8 cellular contexts compared by ENCODE assay signal in genomic region chr7:72914756-72915525, GRCh38. TPM values are rescaled to one million over a fixed set of nuclear protein-coding genes. Genes with fewer than 3 reads are reported as not detected.
DNase-seq lines count a peak whose midpoint lies in the region; ATAC-seq, FAIRE-seq and TF ChIP-seq lines count a peak whose summit lies in the region.
"Not testable (repeated sequence)": the region's sequence is repeated elsewhere in the genome, so short reads cannot be mapped to it uniquely, and the experiment has no call there.

No MANE protein-coding gene starts in this region.

- not testable (repeated sequence) for H3K9me1 ChIP-seq in endothelial cell of umbilical vein (replicated peaks; ENCODE audit: control insufficient read depth, extremely low read depth, insufficient read depth, low read length)

- CTCF ChIA-PET in PC-9 (lab: Charles Lee), result interaction anchor here (0.7 to 1.1 kb wide), 2 partner anchors 87 to 345 kb away, joined by 3 to 6 read pairs; partner anchors contain the start of gene TYW1B
- CTCF ChIA-PET in endothelial cell of umbilical vein (lab: Charles Lee), result interaction anchor here (0.9 to 1.2 kb wide), 6 partner anchors 9 to 109 kb away, joined by 3 to 8 read pairs (median 4); partner anchors contain the start of gene TYW1B

- not testable (repeated sequence) for H3K27me3 Mint-ChIP-seq in stimulated activated naive B cell treated with anti-CD40 and anti-IgM and Interleukin-4, amounts not matched to agents 10 μg/mL and 1 μg/mL and 100 μg/mL, for 72 hours

- H3K9me3 Mint-ChIP-seq in stimulated activated naive B cell treated with anti-CD40 and anti-IgM and Interleukin-4, amounts not matched to agents 10 μg/mL and 1 μg/mL and 100 μg/mL, for 72 hours, result not testable (repeated sequence)

- not testable (repeated sequence) for H2AFZ ChIP-seq in PC-9; endothelial cell of umbilical vein (ENCODE audit: low read depth, low read length)

- not testable (repeated sequence) for TF ChIP-seq POLR2A in endothelial cell of umbilical vein (IDR thresholded peaks at IDR 0.05; ENCODE audit: low read depth, low read length)

- H3K9me2 ChIP-seq in PC-9 (ENCODE audit: insufficient read depth), result not testable (repeated sequence)

- dilution Hi-C loops in endothelial cell of umbilical vein (cut with MboI; ENCODE audit: extremely low pct_ligation_motif_present, low sequenced_read_pairs), result not testable (repeated sequence)

- H3K4me3 ChIP-seq in PC-9; endothelial cell of umbilical vein (replicated peaks in 1 of 3; ENCODE audit: insufficient read depth in 1 of 3, low read depth in 1 of 3, low read length in 3 of 3): not testable (repeated sequence)

- not testable (repeated sequence) for H3F3A ChIP-seq in PC-9 (ENCODE audit: insufficient read depth, low read depth)

- not testable (repeated sequence) for H3K9ac ChIP-seq in endothelial cell of umbilical vein (replicated peaks; ENCODE audit: extremely low read depth, insufficient read depth, low read length)

- TF ChIP-seq CTCF in PC-9 (conservative IDR thresholded peaks at IDR 0.05), result peak; percentile 83
- peak; percentile 53 to 68 for TF ChIP-seq CTCF in endothelial cell of umbilical vein (IDR thresholded peaks at IDR 0.05; ENCODE audit: extremely low read depth in 1 of 2, insufficient read depth in 1 of 2, low read depth in 1 of 2, low read length in 2 of 2)

- intact Hi-C loops in PC-9 (cut with micrococcal nuclease; ENCODE audit: unreplicated experiment), result not testable (repeated sequence)
- intact Hi-C loops in endothelial cell of umbilical vein (cut with micrococcal nuclease), result loop anchor here (2.0 kb wide), 1 partner anchor 86 kb away; the partner anchor contains the start of gene TYW1B

- BruUV-seq in PC-9 (replicated peaks; lab: Mats Ljungman, UMichigan); endothelial cell of umbilical vein (replicated peaks; lab: Mats Ljungman, UMichigan): not testable (repeated sequence)

- H3K4me2 ChIP-seq in PC-9; endothelial cell of umbilical vein (ENCODE audit: insufficient read depth, low read length): not testable (repeated sequence)

- H3K4me1 ChIP-seq in PC-9 (replicated peaks; ENCODE audit: insufficient read depth); endothelial cell of umbilical vein (ENCODE audit: control insufficient read depth, extremely low read depth, insufficient read depth, low read length): not testable (repeated sequence)

- H3K36me3 ChIP-seq in PC-9 (ENCODE audit: low read depth); endothelial cell of umbilical vein (ENCODE audit: control insufficient read depth in 2 of 2, extremely low read depth in 1 of 2, insufficient read depth in 2 of 2, low read length in 2 of 2): not testable (repeated sequence)

- FAIRE-seq in endothelial cell of umbilical vein (lab: Jason Lieb, UNC), result peak; percentile 69

- H3K9me3 ChIP-seq in PC-9 (ENCODE audit: insufficient read depth, low read depth); endothelial cell of umbilical vein (replicated peaks; ENCODE audit: control insufficient read depth, insufficient read depth, low read length): not testable (repeated sequence)

- POLR2A ChIA-PET in PC-9 (lab: Charles Lee; ENCODE audit: unreplicated experiment); endothelial cell of umbilical vein (lab: Charles Lee): not testable (repeated sequence)

- not testable (repeated sequence) for H3K4me3 Mint-ChIP-seq in stimulated activated naive B cell treated with anti-CD40 and anti-IgM and Interleukin-4, amounts not matched to agents 10 μg/mL and 1 μg/mL and 100 μg/mL, for 72 hours

- peaks cover 13% of the 10 kb centered on the region for H4K20me1 ChIP-seq in PC-9 (ENCODE audit: insufficient read depth)
- H4K20me1 ChIP-seq in endothelial cell of umbilical vein (replicated peaks; ENCODE audit: control insufficient read depth, extremely low read depth, insufficient read depth, low read length), result not testable (repeated sequence)

- H3K4me1 Mint-ChIP-seq in stimulated activated naive B cell treated with anti-CD40 and anti-IgM and Interleukin-4, amounts not matched to agents 10 μg/mL and 1 μg/mL and 100 μg/mL, for 72 hours, result peaks cover 10 to 38% of the 10 kb centered on the region in 2 donors

- peak overlapping the region; percentile 1 for H3K27ac Mint-ChIP-seq in stimulated activated naive B cell treated with anti-CD40 and anti-IgM and Interleukin-4, amounts not matched to agents 10 μg/mL and 1 μg/mL and 100 μg/mL, for 72 hours

- H3K27me3 ChIP-seq in PC-9 (ENCODE audit: insufficient read depth, low read depth); endothelial cell of umbilical vein (ENCODE audit: control insufficient read depth in 2 of 2, insufficient read depth in 2 of 2, low read length in 2 of 2): not testable (repeated sequence)

- not testable (repeated sequence) for H3K27ac ChIP-seq in PC-9; endothelial cell of umbilical vein (ENCODE audit: insufficient read depth, low read depth, low read length)

- H3K79me2 ChIP-seq in PC-9 (ENCODE audit: low read depth), result peaks cover 14% of the 10 kb centered on the region; the same call in 1 of the 2 replicates
- not testable (repeated sequence) for H3K79me2 ChIP-seq in endothelial cell of umbilical vein (ENCODE audit: control insufficient read depth, insufficient read depth, low read length)

- ATAC-seq in GM21737 (IDR thresholded peaks at IDR 0.05; ENCODE audit: unreplicated experiment), result peak; percentile 68
- peak; percentile 96 to 97 for ATAC-seq in stimulated activated naive B cell treated with anti-CD40 and anti-IgM and Interleukin-4, amounts not matched to agents 10 μg/mL and 1 μg/mL and 100 μg/mL, for 72 hours (replicated peaks)

- peaks cover 34 to 36% of the 10 kb centered on the region in 2 donors for H3K36me3 Mint-ChIP-seq in stimulated activated naive B cell treated with anti-CD40 and anti-IgM and Interleukin-4, amounts not matched to agents 10 μg/mL and 1 μg/mL and 100 μg/mL, for 72 hours

- DNase-seq in DMS53 (lab: John Stamatoyannopoulos, UW), result peak; percentile 76
- peak; percentile 58 for DNase-seq in HuH-7 (ENCODE audit: low spot score)
- DNase-seq in PC-9, result peak in 1 of 2 experiments; percentile 47
- DNase-seq in activated T-cell treated with anti-CD3 and anti-CD28 coated beads for 48 hours (ENCODE audit: low read depth), result peak; percentile 47
- DNase-seq in endothelial cell of umbilical vein (ENCODE audit: low read depth, low spot score), result peak; percentile 50
- DNase-seq in myocyte (ENCODE audit: low read depth), result peak; percentile 58
- DNase-seq in stimulated activated naive B cell treated with anti-CD40 and anti-IgM and Interleukin-4, amounts not matched to agents 10 μg/mL and 1 μg/mL and 100 μg/mL, for 72 hours, result peak; percentile 42

RNA-seq across cellular contexts. Expression of gene POM121, which starts 10.0 kb away (rescaled TPM):
- 36.6 and 49.0 TPM in 2 replicates for total RNA-seq in PC-9 (2021)
- 46.8 and 47.8 TPM in 2 replicates for total RNA-seq in endothelial cell of umbilical vein
- 9.3 and 12.3 TPM in 2 replicates for polyA plus RNA-seq in endothelial cell of umbilical vein
- polyA plus RNA-seq in endothelial cell of umbilical vein (2011; cell fraction: cytosol; rRNA removed), result 13.7 and 14.7 TPM in 2 replicates
- 21.2 and 22.3 TPM in 2 replicates for polyA plus RNA-seq in endothelial cell of umbilical vein (2011; cell fraction: nucleus; rRNA removed)
- 23.7 and 25.9 TPM in 2 replicates for polyA plus RNA-seq in endothelial cell of umbilical vein (2012)
- 14.0 and 17.1 TPM in 2 replicates for polyA minus RNA-seq in endothelial cell of umbilical vein
- 15.4 TPM for polyA minus RNA-seq in endothelial cell of umbilical vein (2011; cell fraction: cytosol; rRNA and poly(A)+ RNA removed)
- 14.7 and 14.9 TPM in 2 replicates for polyA minus RNA-seq in endothelial cell of umbilical vein (2011; cell fraction: nucleus; rRNA and poly(A)+ RNA removed)
- total RNA-seq in myocyte, result 7.0 and 8.1 TPM in 2 replicates
- 26.9 TPM for polyA plus RNA-seq in myocyte (2012)

RNA-seq across cellular contexts. Expression of gene TRIM74, which starts 54.3 kb away (rescaled TPM):
- 1.2 and 2.6 TPM in 2 replicates for total RNA-seq in PC-9 (2021)
- 0.58 TPM in 1 of 2 replicates, not detected in the other for total RNA-seq in endothelial cell of umbilical vein
- 0.07 TPM in 1 of 2 replicates, not detected in the other for polyA plus RNA-seq in endothelial cell of umbilical vein
- not detected in 2 replicates for polyA plus RNA-seq in endothelial cell of umbilical vein (2011; cell fraction: cytosol; rRNA removed)
- polyA plus RNA-seq in endothelial cell of umbilical vein (2011; cell fraction: nucleus; rRNA removed), result 0.34 and 0.38 TPM in 2 replicates
- 0.47 TPM in 1 of 2 replicates, not detected in the other for polyA plus RNA-seq in endothelial cell of umbilical vein (2012)
- not detected in 2 replicates for polyA minus RNA-seq in endothelial cell of umbilical vein
- polyA minus RNA-seq in endothelial cell of umbilical vein (2011; cell fraction: cytosol; rRNA and poly(A)+ RNA removed), result not detected
- not detected in 2 replicates for polyA minus RNA-seq in endothelial cell of umbilical vein (2011; cell fraction: nucleus; rRNA and poly(A)+ RNA removed)
- not detected in 2 replicates for total RNA-seq in myocyte
- 0.49 TPM for polyA plus RNA-seq in myocyte (2012)
